ENCODE assay signal across 1 cellular context in the genomic region with DNA sequence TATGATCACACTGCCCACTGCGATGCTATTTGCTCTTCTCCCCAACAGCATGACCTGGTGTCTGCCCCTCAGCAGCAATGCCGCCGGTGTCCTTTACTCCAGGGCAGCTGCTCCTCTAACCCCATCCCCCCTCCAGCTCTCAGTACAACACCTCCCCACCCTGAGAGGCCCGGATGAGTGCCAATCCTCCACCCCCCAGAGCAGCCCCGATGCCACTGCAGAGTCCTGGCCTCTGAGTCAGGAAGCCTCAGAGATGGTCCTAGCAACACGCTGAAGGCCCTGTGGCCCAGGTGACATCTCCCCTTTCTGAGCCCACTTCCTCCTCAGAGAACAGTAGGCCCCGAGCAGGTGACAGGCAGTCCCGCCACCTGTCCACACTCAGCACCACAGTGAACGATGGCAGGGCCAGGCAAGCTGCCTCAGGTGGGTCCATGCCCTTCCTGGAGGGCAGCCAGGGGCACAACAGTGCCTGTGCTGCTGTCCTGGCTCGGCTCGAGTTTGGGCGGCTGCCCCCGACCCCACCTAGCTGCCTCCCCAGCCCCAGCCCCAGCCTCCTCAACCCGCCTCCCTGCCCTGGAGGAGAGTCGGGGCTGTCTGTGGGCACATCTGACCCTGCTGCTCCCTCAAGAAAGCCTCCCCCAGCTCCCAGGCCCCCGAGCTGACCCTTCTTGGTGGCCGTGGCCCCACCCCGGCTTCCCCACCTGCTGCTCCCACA.
TF ChIP-seq lines count a peak whose summit lies in the region.

No MANE protein-coding gene starts in this region.

TF ChIP-seq in A549, 52 proteins besides CTCF, POLR2A, EP300 and RAD21:
- TF ChIP-seq, protein P1, sequence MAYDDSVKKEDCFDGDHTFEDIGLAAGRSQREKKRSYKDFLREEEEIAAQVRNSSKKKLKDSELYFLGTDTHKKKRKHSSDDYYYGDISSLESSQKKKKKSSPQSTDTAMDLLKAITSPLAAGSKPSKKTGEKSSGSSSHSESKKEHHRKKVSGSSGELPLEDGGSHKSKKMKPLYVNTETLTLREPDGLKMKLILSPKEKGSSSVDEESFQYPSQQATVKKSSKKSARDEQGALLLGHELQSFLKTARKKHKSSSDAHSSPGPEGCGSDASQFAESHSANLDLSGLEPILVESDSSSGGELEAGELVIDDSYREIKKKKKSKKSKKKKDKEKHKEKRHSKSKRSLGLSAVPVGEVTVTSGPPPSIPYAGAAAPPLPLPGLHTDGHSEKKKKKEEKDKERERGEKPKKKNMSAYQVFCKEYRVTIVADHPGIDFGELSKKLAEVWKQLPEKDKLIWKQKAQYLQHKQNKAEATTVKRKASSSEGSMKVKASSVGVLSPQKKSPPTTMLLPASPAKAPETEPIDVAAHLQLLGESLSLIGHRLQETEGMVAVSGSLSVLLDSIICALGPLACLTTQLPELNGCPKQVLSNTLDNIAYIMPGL (CRISPR knock-in tag; IDR thresholded peaks at IDR 0.05; ENCODE audit: borderline replicate concordance), result no peak
- no peak for TF ChIP-seq NFE2L2 (conservative IDR thresholded peaks at IDR 0.05; ENCODE audit: low read length)
- TF ChIP-seq CEBPB (IDR thresholded peaks at IDR 0.05), result no peak
- TF ChIP-seq, protein P2, sequence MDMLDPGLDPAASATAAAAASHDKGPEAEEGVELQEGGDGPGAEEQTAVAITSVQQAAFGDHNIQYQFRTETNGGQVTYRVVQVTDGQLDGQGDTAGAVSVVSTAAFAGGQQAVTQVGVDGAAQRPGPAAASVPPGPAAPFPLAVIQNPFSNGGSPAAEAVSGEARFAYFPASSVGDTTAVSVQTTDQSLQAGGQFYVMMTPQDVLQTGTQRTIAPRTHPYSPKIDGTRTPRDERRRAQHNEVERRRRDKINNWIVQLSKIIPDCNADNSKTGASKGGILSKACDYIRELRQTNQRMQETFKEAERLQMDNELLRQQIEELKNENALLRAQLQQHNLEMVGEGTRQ (IDR thresholded peaks at IDR 0.05), result no peak
- no peak for TF ChIP-seq CBX8 (IDR thresholded peaks at IDR 0.05)
- TF ChIP-seq, protein P3, sequence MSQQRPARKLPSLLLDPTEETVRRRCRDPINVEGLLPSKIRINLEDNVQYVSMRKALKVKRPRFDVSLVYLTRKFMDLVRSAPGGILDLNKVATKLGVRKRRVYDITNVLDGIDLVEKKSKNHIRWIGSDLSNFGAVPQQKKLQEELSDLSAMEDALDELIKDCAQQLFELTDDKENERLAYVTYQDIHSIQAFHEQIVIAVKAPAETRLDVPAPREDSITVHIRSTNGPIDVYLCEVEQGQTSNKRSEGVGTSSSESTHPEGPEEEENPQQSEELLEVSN (IDR thresholded peaks at IDR 0.05; ENCODE audit: borderline replicate concordance, low read depth), result no peak
- no peak for TF ChIP-seq SREBF2 (IDR thresholded peaks at IDR 0.05)
- no peak for TF ChIP-seq NPAS2 (CRISPR knock-in tag; IDR thresholded peaks at IDR 0.05; ENCODE audit: borderline replicate concordance)
- TF ChIP-seq FOSB (CRISPR knock-in tag; IDR thresholded peaks at IDR 0.05), result no peak
- TF ChIP-seq, protein P4, sequence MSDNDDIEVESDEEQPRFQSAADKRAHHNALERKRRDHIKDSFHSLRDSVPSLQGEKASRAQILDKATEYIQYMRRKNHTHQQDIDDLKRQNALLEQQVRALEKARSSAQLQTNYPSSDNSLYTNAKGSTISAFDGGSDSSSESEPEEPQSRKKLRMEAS (IDR thresholded peaks at IDR 0.05), result no peak
- no peak for TF ChIP-seq ZFP36 (IDR thresholded peaks at IDR 0.05; ENCODE audit: borderline replicate concordance, partially characterized antibody)
